ENCODE assay signal across 9 cellular contexts in the genomic region with DNA sequence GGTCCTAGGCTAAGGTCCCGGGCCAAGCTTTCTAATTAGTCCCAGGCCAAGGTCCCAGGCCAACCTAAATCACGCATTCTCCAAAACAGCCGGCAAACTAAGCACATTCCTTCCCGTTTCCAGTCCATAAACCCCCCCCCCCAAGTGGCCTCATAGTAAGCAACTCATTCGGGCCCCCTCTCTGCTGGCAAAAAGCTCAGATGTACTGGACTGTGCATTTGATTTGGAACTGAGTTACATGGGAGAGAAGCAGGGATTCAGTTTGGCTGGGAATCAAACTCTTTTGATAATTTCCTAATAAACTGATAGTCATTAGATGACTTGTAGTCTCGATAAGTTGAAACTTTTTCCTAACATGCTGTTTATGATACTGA. TPM values are rescaled to one million over a fixed set of nuclear protein-coding genes. Genes with fewer than 3 reads are reported as not detected.
DNase-seq lines count a peak whose midpoint lies in the region; ATAC-seq and TF ChIP-seq lines count a peak whose summit lies in the region.
"Not testable (repeated sequence)": the region's sequence is repeated elsewhere in the genome, so short reads cannot be mapped to it uniquely, and the experiment has no call there.
"Had no signal": no experiment of that assay in that cellular context is flagged by ENCODE, and none has a peak within 500 bp of the region (broad histone marks: within the 10 kb centered on the region; RNA-seq: fewer than 3 reads in every experiment).

No MANE protein-coding gene starts in this region.

- H3K27ac Mint-ChIP-seq in HFFc6 = peak overlapping the region; percentile 95
- H3K27ac Mint-ChIP-seq in activated T-helper 2 cell treated with anti-CD3 and anti-CD28 coated beads, Interferon-gamma antibody, Interleukin-2, Interleukin-4, amounts not matched to agents 10 μg/mL and 5 μg/mL and 100 μg/mL, durations not matched to agents 14 hours and 24 hours and 36 hours = peak overlapping the region; percentile 89
- peak overlapping the region; percentile 48 for H3K27ac Mint-ChIP-seq in neural crest cell (ENCODE audit: unreplicated experiment)

- not testable (repeated sequence) for H3K36me3 ChIP-seq in BLaER1 treated with 17β-estradiol and CSF1 and Interleukin-3, amounts not matched to agents 10 nM and 100 nM; SJCRH30; subcutaneous abdominal adipose tissue (ENCODE audit: control insufficient read depth in 5 of 5, insufficient read depth in 5 of 5, low read length in 5 of 5)

- peaks cover 0 to 29% (median 0%) of the 10 kb centered on the region in 11 experiments; a peak in 3 of 22 replicates for H3K27me3 ChIP-seq in BLaER1 treated with 17β-estradiol and CSF1 and Interleukin-3, amounts not matched to agents 10 nM and 100 nM
- not testable (repeated sequence) for H3K27me3 ChIP-seq in SJCRH30; subcutaneous abdominal adipose tissue (ENCODE audit: control insufficient read depth in 5 of 5, insufficient read depth in 4 of 5, low read length in 5 of 5)

- intact Hi-C loops in activated T-helper 2 cell treated with anti-CD3 and anti-CD28 coated beads, Interferon-gamma antibody, Interleukin-2, Interleukin-4, amounts not matched to agents 10 μg/mL and 5 μg/mL and 100 μg/mL, durations not matched to agents 14 hours and 24 hours and 36 hours (cut with micrococcal nuclease) = loop anchor here (2.0 to 5.0 kb wide), 2 partner anchors 72 to 81 kb away; no protein-coding TSS in a partner anchor
- intact Hi-C loops in left ventricle myocardium superior (cut with micrococcal nuclease) = not testable (repeated sequence)

- ATAC-seq in left ventricle myocardium superior = peak; percentile 4

- peak overlapping the region in 6 of 11 experiments; percentile 53 to 77 (median 68); a peak in 12 of 22 replicates for H3K27ac ChIP-seq in BLaER1 treated with 17β-estradiol and CSF1 and Interleukin-3, amounts not matched to agents 10 nM and 100 nM
- H3K27ac ChIP-seq in SJCRH30 (peak overlapping the region; percentile 72), subcutaneous abdominal adipose tissue (ENCODE audit: low read depth, low read length) (peak overlapping the region; percentile 84)

- not testable (repeated sequence) for DNase-seq in HFFc6; activated T-helper 2 cell treated with anti-CD3 and anti-CD28 coated beads, Interferon-gamma antibody, Interleukin-2, Interleukin-4, amounts not matched to agents 10 μg/mL and 5 μg/mL and 100 μg/mL, durations not matched to agents 14 hours and 24 hours and 36 hours (ENCODE audit: low spot score); left ventricle myocardium superior; neural crest cell (ENCODE audit: low read depth, low spot score)
- DNase-seq in SJCRH30 = peak; percentile 18 to 51
- peak; percentile 13 for DNase-seq in dermis blood vessel endothelial cell

- H4K20me1 ChIP-seq in BLaER1 treated with 17β-estradiol and CSF1 and Interleukin-3, amounts not matched to agents 10 nM and 100 nM = not testable (repeated sequence)

- H3K4me1 Mint-ChIP-seq in HFFc6 (ENCODE audit: low read depth) (peaks cover 15% of the 10 kb centered on the region), neural crest cell (peaks cover 17% of the 10 kb centered on the region)
- H3K4me1 Mint-ChIP-seq in activated T-helper 2 cell treated with anti-CD3 and anti-CD28 coated beads, Interferon-gamma antibody, Interleukin-2, Interleukin-4, amounts not matched to agents 10 μg/mL and 5 μg/mL and 100 μg/mL, durations not matched to agents 14 hours and 24 hours and 36 hours (ENCODE audit: low read depth) = peaks cover 23% of the 10 kb centered on the region

- not testable (repeated sequence) for H3K27me3 Mint-ChIP-seq in HFFc6 (ENCODE audit: insufficient read depth)
- H3K27me3 Mint-ChIP-seq in activated T-helper 2 cell treated with anti-CD3 and anti-CD28 coated beads, Interferon-gamma antibody, Interleukin-2, Interleukin-4, amounts not matched to agents 10 μg/mL and 5 μg/mL and 100 μg/mL, durations not matched to agents 14 hours and 24 hours and 36 hours (ENCODE audit: low read depth) = peaks cover 12% of the 10 kb centered on the region
- H3K27me3 Mint-ChIP-seq in neural crest cell (ENCODE audit: low read depth) = peaks cover 55% of the 10 kb centered on the region

- H3K4me1 ChIP-seq in BLaER1 treated with 17β-estradiol and CSF1 and Interleukin-3, amounts not matched to agents 10 nM and 100 nM = peaks cover 0 to 14% (median 8%) of the 10 kb centered on the region in 10 experiments; a peak in 14 of 20 replicates
- H3K4me1 ChIP-seq in SJCRH30; subcutaneous abdominal adipose tissue (ENCODE audit: control insufficient read depth in 5 of 5, insufficient read depth in 5 of 5, low read length in 5 of 5): not testable (repeated sequence)

- H3K9ac ChIP-seq in BLaER1 treated with 17β-estradiol and CSF1 and Interleukin-3, amounts not matched to agents 10 nM and 100 nM = peak overlapping the region in 5 of 11 experiments; percentile 58 to 74 (median 72); a peak in 8 of 22 replicates
- not testable (repeated sequence) for H3K9ac ChIP-seq in subcutaneous abdominal adipose tissue (ENCODE audit: low read length in 5 of 5)

- peak overlapping the region in 10 of 11 experiments; percentile 46 to 91 (median 74); a peak in 18 of 22 replicates for H3K4me2 ChIP-seq in BLaER1 treated with 17β-estradiol and CSF1 and Interleukin-3, amounts not matched to agents 10 nM and 100 nM

- not testable (repeated sequence) for TF ChIP-seq CTCF in HFFc6 (IDR thresholded peaks at IDR 0.05); neural crest cell (conservative IDR thresholded peaks at IDR 0.05)

- H3K4me3 Mint-ChIP-seq in HFFc6 (peak overlapping the region; percentile 92), neural crest cell (peak overlapping the region; percentile 93)
- peak overlapping the region; percentile 90 for H3K4me3 Mint-ChIP-seq in activated T-helper 2 cell treated with anti-CD3 and anti-CD28 coated beads, Interferon-gamma antibody, Interleukin-2, Interleukin-4, amounts not matched to agents 10 μg/mL and 5 μg/mL and 100 μg/mL, durations not matched to agents 14 hours and 24 hours and 36 hours (ENCODE audit: low read depth)

- H3K36me3 Mint-ChIP-seq in HFFc6 (ENCODE audit: low read depth); activated T-helper 2 cell treated with anti-CD3 and anti-CD28 coated beads, Interferon-gamma antibody, Interleukin-2, Interleukin-4, amounts not matched to agents 10 μg/mL and 5 μg/mL and 100 μg/mL, durations not matched to agents 14 hours and 24 hours and 36 hours (ENCODE audit: low read depth); neural crest cell (ENCODE audit: low read depth): not testable (repeated sequence)

- H3K9me3 Mint-ChIP-seq in HFFc6; activated T-helper 2 cell treated with anti-CD3 and anti-CD28 coated beads, Interferon-gamma antibody, Interleukin-2, Interleukin-4, amounts not matched to agents 10 μg/mL and 5 μg/mL and 100 μg/mL, durations not matched to agents 14 hours and 24 hours and 36 hours; neural crest cell: not testable (repeated sequence)

- peaks cover 0 to 12% (median 2%) of the 10 kb centered on the region in 11 experiments; a peak in 8 of 22 replicates for H3K9me3 ChIP-seq in BLaER1 treated with 17β-estradiol and CSF1 and Interleukin-3, amounts not matched to agents 10 nM and 100 nM (replicated peaks in 1 of 11)
- not testable (repeated sequence) for H3K9me3 ChIP-seq in SJCRH30 (replicated peaks); subcutaneous abdominal adipose tissue (ENCODE audit: control insufficient read depth in 5 of 5, low read length in 5 of 5)

- H3K4me3 ChIP-seq in BLaER1 treated with 17β-estradiol and CSF1 and Interleukin-3, amounts not matched to agents 10 nM and 100 nM = peak overlapping the region in 7 of 10 experiments; percentile 58 to 66 (median 61); a peak in 9 of 20 replicates
- H3K4me3 ChIP-seq in SJCRH30 = peak overlapping the region; percentile 65
- H3K4me3 ChIP-seq in subcutaneous abdominal adipose tissue (ENCODE audit: low read depth in 1 of 5, low read length in 5 of 5) = peak overlapping the region in 3 of 5 donors; percentile 68 to 86 (median 72)

RNA-seq across cellular contexts. Expression of a gene that starts 17.8 kb away (rescaled TPM):
- not detected for total RNA-seq in HFFc6 (2021; fragmentation: NEBNext Ultra II Directional; extraction: Animal tissue kit (Norgen Biotek cat#: 25700))
- not detected in 2 replicates for total RNA-seq in SJCRH30 (2014; rRNA removed; shearing (Covaris generic))
- total RNA-seq in activated T-helper 2 cell treated with anti-CD3 and anti-CD28 coated beads, Interferon-gamma antibody, Interleukin-2, Interleukin-4, amounts not matched to agents 10 μg/mL and 5 μg/mL and 100 μg/mL, durations not matched to agents 14 hours and 24 hours and 36 hours = not detected in 2 replicates
- total RNA-seq in dermis blood vessel endothelial cell (not detected in 2 replicates), left ventricle myocardium superior (3.3 TPM), neural crest cell (not detected in 2 replicates)
- total RNA-seq: dermis microvascular lymphatic vessel endothelial cell had no signal

RNA-seq across cellular contexts. Expression of a gene that starts 49.8 kb away (rescaled TPM):
- not detected for total RNA-seq in HFFc6 (2021; fragmentation: NEBNext Ultra II Directional; extraction: Animal tissue kit (Norgen Biotek cat#: 25700))
- total RNA-seq in SJCRH30 (2014; rRNA removed; shearing (Covaris generic)) = not detected in 2 replicates
- total RNA-seq in activated T-helper 2 cell treated with anti-CD3 and anti-CD28 coated beads, Interferon-gamma antibody, Interleukin-2, Interleukin-4, amounts not matched to agents 10 μg/mL and 5 μg/mL and 100 μg/mL, durations not matched to agents 14 hours and 24 hours and 36 hours = not detected in 2 replicates
- not detected in 2 replicates for total RNA-seq in dermis blood vessel endothelial cell
- total RNA-seq in left ventricle myocardium superior = 12.6 TPM
- total RNA-seq in neural crest cell = not detected in 2 replicates
- total RNA-seq: dermis microvascular lymphatic vessel endothelial cell had no signal

Comparison
In these comparisons a context has a peak if more than half of its experiments do, and no peak if none do; other contexts are left out.
1. RNA of a gene that starts 49.8 kb away (total RNA-seq): 12.6 TPM in left ventricle myocardium superior (single experiment); not detected in activated T-helper 2 cell treated with anti-CD3 and anti-CD28 coated beads, Interferon-gamma antibody, Interleukin-2, Interleukin-4, amounts not matched to agents 10 μg/mL and 5 μg/mL and 100 μg/mL, durations not matched to agents 14 hours and 24 hours and 36 hours, not detected in HFFc6, not detected in SJCRH30, not detected in dermis blood vessel endothelial cell and not detected in neural crest cell; every median in the first group is over 10 times any median in the second.
2. Peak in every context shown above with its lines, with median percentiles within 50 percentile points of each other: H3K27ac ChIP-seq, H3K4me3 ChIP-seq, H3K27ac Mint-ChIP-seq and H3K4me3 Mint-ChIP-seq.